ENCODE assay signal across 10 cellular contexts in the genomic region with DNA sequence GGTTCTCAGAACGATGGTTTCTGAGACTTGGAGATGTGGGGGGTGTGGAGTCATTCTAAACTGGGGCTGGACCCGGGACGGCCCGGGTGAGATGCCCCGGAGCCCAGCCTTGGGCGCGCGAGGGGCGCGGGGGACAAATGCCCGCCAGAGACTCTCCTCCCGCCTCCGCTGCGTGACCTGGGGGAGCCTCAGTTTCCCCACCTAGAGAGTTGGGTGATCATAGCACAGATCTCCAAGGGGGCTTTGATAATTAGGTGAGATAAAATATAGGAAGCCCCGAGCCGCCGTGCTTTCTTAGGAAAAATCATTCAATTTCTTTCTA. TPM values are rescaled to one million over a fixed set of nuclear protein-coding genes. Genes with fewer than 3 reads are reported as not detected.
DNase-seq lines count a peak whose midpoint lies in the region; ATAC-seq and TF ChIP-seq lines count a peak whose summit lies in the region.
"Had no signal": no experiment of that assay in that cellular context is flagged by ENCODE, and none has a peak within 500 bp of the region (broad histone marks: within the 10 kb centered on the region; RNA-seq: fewer than 3 reads in every experiment).

No MANE protein-coding gene starts in this region.

- no CpG with 5 or more reads among the region's 17 CpGs for WGBS in trophoblast cell (ENCODE audit: extremely low coverage, insufficient coverage, insufficient read length)

- H2AFZ ChIP-seq in trophoblast cell (ENCODE audit: insufficient read depth, low read length, poor library complexity): peak overlapping the region; percentile 74

- H3K9me3 Mint-ChIP-seq in Calu3 (ENCODE audit: low read depth, unreplicated experiment): no peaks in the 10 kb centered on the region

- H2AK5ac ChIP-seq in trophoblast cell (ENCODE audit: low read length): no peak overlapping the region

- no peak overlapping the region for H3K27ac Mint-ChIP-seq in Calu3 (ENCODE audit: unreplicated experiment)
- no peak overlapping the region for H3K27ac Mint-ChIP-seq in T-helper 17 cell

- H3K4me1 ChIP-seq in trophoblast cell (ENCODE audit: control insufficient read depth in 1 of 2, insufficient read depth in 2 of 2, low read length in 2 of 2): peaks cover 11 to 18% of the 10 kb centered on the region in 2 experiments

- H3K79me2 ChIP-seq in trophoblast cell (ENCODE audit: control insufficient read depth, insufficient read depth, low read length, poor library complexity): peaks cover 4% of the 10 kb centered on the region

- H3K4me3 Mint-ChIP-seq in Calu3 (ENCODE audit: low read depth, unreplicated experiment) (peak overlapping the region; percentile 87), T-helper 17 cell (peak overlapping the region; percentile 92)

- H3K27ac ChIP-seq in trophoblast cell (ENCODE audit: low read depth, low read length): no peak overlapping the region

- H3K18ac ChIP-seq in trophoblast cell (ENCODE audit: low read length): peak overlapping the region; percentile 5

- no TSS peak for BruUV-seq in Calu3 (replicated peaks; lab: Mats Ljungman, UMichigan)

- no peak overlapping the region for H3K9ac ChIP-seq in trophoblast cell (ENCODE audit: low read length)

- H3K4me3 ChIP-seq in foreskin fibroblast (ENCODE audit: low read depth in 1 of 2, low read length in 2 of 2) (peak overlapping the region; percentile 55 to 56), trophoblast cell (ENCODE audit: low read depth, low read length) (peak overlapping the region; percentile 72)

- ATAC-seq in T-helper 17 cell: no peak
- ATAC-seq in GM18520 (IDR thresholded peaks at IDR 0.05; ENCODE audit: unreplicated experiment): no peak
- no peak for ATAC-seq in GM21515 (IDR thresholded peaks at IDR 0.05; ENCODE audit: unreplicated experiment)

- H3K4me1 Mint-ChIP-seq in Calu3 (ENCODE audit: low read depth, unreplicated experiment) (no peaks in the 10 kb centered on the region), T-helper 17 cell (peaks cover 13% of the 10 kb centered on the region)

- DNase-seq in Calu3 (no peak), T-helper 17 cell (no peak), foreskin fibroblast (no peak), trophoblast cell (no peak), NOMO-1 treated with DMSO at 0.1 percent for 48 hours (lab: John Stamatoyannopoulos, UW; ENCODE audit: unreplicated experiment) (no peak), 8988T (no peak)

- H3K27me3 Mint-ChIP-seq in Calu3 (ENCODE audit: unreplicated experiment): peaks cover 21% of the 10 kb centered on the region
- H3K27me3 Mint-ChIP-seq in T-helper 17 cell: no peaks in the 10 kb centered on the region

- TF ChIP-seq CTCF in Calu3 (IDR thresholded peaks at IDR 0.05; ENCODE audit: unreplicated experiment) (no peak), foreskin fibroblast (IDR thresholded peaks at IDR 0.05; ENCODE audit: low read depth, low read length) (no peak)

- H3K79me1 ChIP-seq in trophoblast cell (ENCODE audit: low read length): peaks cover 17% of the 10 kb centered on the region

- H2BK120ac ChIP-seq in trophoblast cell (ENCODE audit: insufficient read depth, low read length, poor library complexity): no peak overlapping the region

- H3K9me3 ChIP-seq in T-helper 17 cell (ENCODE audit: control insufficient read depth, low read length, poor library complexity, severe bottlenecking): no peaks in the 10 kb centered on the region
- peaks cover 6% of the 10 kb centered on the region for H3K9me3 ChIP-seq in trophoblast cell (ENCODE audit: insufficient read depth, low read depth, low read length)

- H2BK5ac ChIP-seq in trophoblast cell (ENCODE audit: low read depth, low read length, poor library complexity): no peak overlapping the region

- no peak overlapping the region for H2BK12ac ChIP-seq in trophoblast cell (ENCODE audit: low read length)

- H3K14ac ChIP-seq in trophoblast cell (ENCODE audit: low read length): no peak overlapping the region

- no peak overlapping the region for H4K12ac ChIP-seq in trophoblast cell (ENCODE audit: low read depth, low read length)

- H3K36me3 Mint-ChIP-seq in Calu3 (ENCODE audit: insufficient read depth, unreplicated experiment) (peaks cover 32% of the 10 kb centered on the region), T-helper 17 cell (ENCODE audit: low read depth) (peaks cover 2% of the 10 kb centered on the region)

- no peak overlapping the region for H4K91ac ChIP-seq in trophoblast cell (ENCODE audit: low read depth, low read length)

- no peak overlapping the region for H3K23ac ChIP-seq in trophoblast cell (ENCODE audit: low read length)

- H3K27me3 ChIP-seq in trophoblast cell (ENCODE audit: insufficient read depth, low read length): peaks cover 2% of the 10 kb centered on the region

- peaks cover 0 to 4% of the 10 kb centered on the region in 2 experiments for H3K36me3 ChIP-seq in trophoblast cell (ENCODE audit: control insufficient read depth in 1 of 2, insufficient read depth in 2 of 2, low read length in 2 of 2)

- H3K4ac ChIP-seq in trophoblast cell (ENCODE audit: low read depth, low read length): no peak overlapping the region

- no peak overlapping the region for H4K8ac ChIP-seq in trophoblast cell (ENCODE audit: low read depth, low read length)

- intact Hi-C loops in Calu3 (cut with micrococcal nuclease; ENCODE audit: unreplicated experiment): loop anchor here (1.0 kb wide), 1 partner anchor 139 kb away; no protein-coding TSS in a partner anchor

- peak overlapping the region; percentile 72 for H3K4me2 ChIP-seq in trophoblast cell (ENCODE audit: low read length)

- CTCF ChIA-PET in Calu3 (lab: Charles Lee): no interaction called here

RNA-seq across cellular contexts. Expression of a gene that starts 0.7 kb away (rescaled TPM):
- total RNA-seq in Calu3 (2022) (3.2 and 3.7 TPM in 2 replicates), T-helper 17 cell (1 to 10 TPM; 1.5 to 2.0 TPM)
- polyA plus RNA-seq in trophoblast cell (2013): 6.6 TPM in 2 replicates

RNA-seq across cellular contexts. Expression of a gene that starts 37.6 kb away (rescaled TPM):
- total RNA-seq in Calu3 (2022) (not detected in 2 replicates), T-helper 17 cell (under 1 TPM in 1 of 2 donors, not detected in 1; 0.22 TPM)
- polyA plus RNA-seq in trophoblast cell (2013): 0.04 and 0.05 TPM in 2 replicates
- total RNA-seq: dermis blood vessel endothelial cell, NCI-H460 had no signal
